In genomic region chr3:149042766-149043386, GRCh38 we compare ENCODE assay signal across 10 cellular contexts. TPM values are rescaled to one million over a fixed set of nuclear protein-coding genes. Genes with fewer than 3 reads are reported as not detected.
DNase-seq lines count a peak whose midpoint lies in the region; ATAC-seq and TF ChIP-seq lines count a peak whose summit lies in the region.
"Had no signal": no experiment of that assay in that cellular context is flagged by ENCODE, and none has a peak within 500 bp of the region (broad histone marks: within the 10 kb centered on the region; RNA-seq: fewer than 3 reads in every experiment).

No MANE protein-coding gene starts in this region.

- no peak for DNase-seq in activated CD4-positive, CD25-positive, alpha-beta regulatory T cell treated with anti-CD3 and anti-CD28 coated beads, Interleukin-2, amount 50 U/mL, for 72 hours
- no peak for DNase-seq in naive thymus-derived CD8-positive, alpha-beta T cell
- DNase-seq in stimulated activated CD4-positive, alpha-beta T cell treated with anti-CD3 and anti-CD28 coated beads, Interleukin-4, amount 100 ng/mL, for 4 hours, result no peak
- DNase-seq in germinal center (ENCODE audit: low spot score) (no peak), tibial artery (no peak)

- peaks cover 40 to 45% (median 41%) of the 10 kb centered on the region in 3 donors for H3K36me3 ChIP-seq in tibial artery

- intact Hi-C loops in tibial artery (cut with DNase I; ENCODE audit: low total_unique reads), result no loop called here

- H3K4me1 ChIP-seq in tibial artery, result no peaks in the 10 kb centered on the region

- H3K4me3 ChIP-seq in tibial artery, result no peak overlapping the region

- peak overlapping the region in 1 of 10 donors; percentile 28 for H3K4me3 Mint-ChIP-seq in naive thymus-derived CD8-positive, alpha-beta T cell
- H3K4me3 Mint-ChIP-seq: B cell had no signal

- ATAC-seq in activated CD4-positive, CD25-positive, alpha-beta regulatory T cell treated with anti-CD3 and anti-CD28 coated beads, Interleukin-2, amount 50 U/mL, for 24 hours, result peak; percentile 79 to 91
- ATAC-seq in HG02759 (IDR thresholded peaks at IDR 0.05; ENCODE audit: unreplicated experiment), result peak; percentile 84
- peak; percentile 59 for ATAC-seq in SK-N-SH treated with all-trans-retinoic acid at 6 μM for 48 hours
- ATAC-seq in naive thymus-derived CD8-positive, alpha-beta T cell, result no peak

- H3K4me1 Mint-ChIP-seq in naive thymus-derived CD8-positive, alpha-beta T cell, result peaks cover 2 to 17% (median 12%) of the 10 kb centered on the region in 4 donors

- H3K9me3 ChIP-seq in tibial artery, result no peaks in the 10 kb centered on the region
- H3K9me3 ChIP-seq: neutrophil had no signal

- H3K27ac ChIP-seq in tibial artery, result no peak overlapping the region
- H3K27ac ChIP-seq: neutrophil had no signal

- no peaks in the 10 kb centered on the region for H3K9me3 Mint-ChIP-seq in naive thymus-derived CD8-positive, alpha-beta T cell

- H3K27me3 Mint-ChIP-seq in naive thymus-derived CD8-positive, alpha-beta T cell, result no peaks in the 10 kb centered on the region
- H3K27me3 Mint-ChIP-seq: B cell had no signal

- TF ChIP-seq CTCF in tibial artery (IDR thresholded peaks at IDR 0.05), result no peak

- H3K27me3 ChIP-seq in tibial artery, result no peaks in the 10 kb centered on the region
- H3K27me3 ChIP-seq: neutrophil had no signal

- POLR2A ChIA-PET in naive thymus-derived CD8-positive, alpha-beta T cell (lab: Charles Lee), result interaction anchor here (0.6 kb wide), 1 partner anchor 688 kb away, joined by 3 read pairs; no protein-coding TSS in a partner anchor

- H3K27ac Mint-ChIP-seq in naive thymus-derived CD8-positive, alpha-beta T cell, result peak overlapping the region in 7 of 10 donors; percentile 25 to 86 (median 63)
- H3K27ac Mint-ChIP-seq: B cell had no signal

- peaks cover 4 to 77% (median 32%) of the 10 kb centered on the region in 3 donors for H3K36me3 Mint-ChIP-seq in naive thymus-derived CD8-positive, alpha-beta T cell

TF ChIP-seq in SK-N-SH treated with all-trans-retinoic acid at 6 μM for 48 hours, 23 proteins besides CTCF, POLR2A, EP300 and RAD21:
- TF ChIP-seq PATZ1 (CRISPR knock-in tag; IDR thresholded peaks at IDR 0.05; ENCODE audit: borderline replicate concordance), result no peak
- TF ChIP-seq ZNF8 (CRISPR knock-in tag; IDR thresholded peaks at IDR 0.05), result no peak
- no peak for TF ChIP-seq ZFP30 (CRISPR knock-in tag; IDR thresholded peaks at IDR 0.05)
- TF ChIP-seq TOX (CRISPR knock-in tag; IDR thresholded peaks at IDR 0.05; ENCODE audit: borderline replicate concordance), result no peak
- TF ChIP-seq ZC3H10 (CRISPR knock-in tag; IDR thresholded peaks at IDR 0.05), result no peak

RNA-seq across cellular contexts. Expression of gene HLTF, which starts 43.5 kb away (rescaled TPM):
- total RNA-seq in naive thymus-derived CD8-positive, alpha-beta T cell, result 10 to 100 TPM; 29.0 to 34.6 TPM
- polyA plus RNA-seq in naive thymus-derived CD8-positive, alpha-beta T cell, result 10 to 100 TPM; 26.1 to 31.3 (median 31.0) TPM

RNA-seq across cellular contexts. Expression of gene GYG1, which starts 51.5 kb away (rescaled TPM):
- 10 to 100 TPM; 18.7 to 21.1 TPM for total RNA-seq in naive thymus-derived CD8-positive, alpha-beta T cell
- 10 to 100 TPM; 23.4 to 28.0 (median 25.1) TPM for polyA plus RNA-seq in naive thymus-derived CD8-positive, alpha-beta T cell

Comparison
In these comparisons a context has a peak if more than half of its experiments do, and no peak if none do; other contexts are left out.
1. ATAC-seq: peak in activated CD4-positive, CD25-positive, alpha-beta regulatory T cell treated with anti-CD3 and anti-CD28 coated beads, Interleukin-2, amount 50 U/mL, for 24 hours (2 of 2), HG02759 (single experiment) and SK-N-SH treated with all-trans-retinoic acid at 6 μM for 48 hours (single experiment); none in naive thymus-derived CD8-positive, alpha-beta T cell (0 of 2).